Comparison of ENCODE assay signal across 23 cellular contexts in genomic region chr4:54050214-54050904, GRCh38. TPM values are rescaled to one million over a fixed set of nuclear protein-coding genes. Genes with fewer than 3 reads are reported as not detected.
A peak's percentile ranks its signal among the peaks of the same experiment; 100 is the strongest.
DNase-seq lines count a peak whose midpoint lies in the region; ATAC-seq and TF ChIP-seq lines count a peak whose summit lies in the region.
"Had no signal": no experiment of that assay in that cellular context is flagged by ENCODE, and none has a peak within 500 bp of the region (broad histone marks: within the 10 kb centered on the region; RNA-seq: fewer than 3 reads in every experiment).

No MANE protein-coding gene starts in this region.

- 0 out of 2 replicates have a peak, but pooled peaks cover 3% of the 10 kb centered on the region for H3K4me1 ChIP-seq in HEK293 (ENCODE audit: control insufficient read depth, insufficient read depth, low read length)
- peaks cover 7% of the 10 kb centered on the region in 2 experiments for H3K4me1 ChIP-seq in SK-N-SH (ENCODE audit: control insufficient read depth in 1 of 2, insufficient read depth in 2 of 2, low read depth in 1 of 2, low read length in 1 of 2)
- H3K4me1 ChIP-seq in osteoblast (ENCODE audit: insufficient read depth, low read length) = peaks cover 22% of the 10 kb centered on the region
- H3K4me1 ChIP-seq: parathyroid adenoma had no signal

- no peak overlapping the region for H3K9ac ChIP-seq in SK-N-SH
- H3K9ac ChIP-seq: parathyroid adenoma had no signal

- H3K9me2 ChIP-seq in SK-N-SH = no peaks in the 10 kb centered on the region

- H3K36me3 ChIP-seq in HEK293 (ENCODE audit: control insufficient read depth in 2 of 2, insufficient read depth in 1 of 2, low read length in 2 of 2) (peaks cover 0 to 10% of the 10 kb centered on the region in 2 experiments; a peak in 2 of 3 replicates), SK-N-SH (replicated peaks in 1 of 2; ENCODE audit: control insufficient read depth in 1 of 2, insufficient read depth in 2 of 2, low read length in 1 of 2) (peaks cover 12 to 15% of the 10 kb centered on the region in 2 experiments), osteoblast (ENCODE audit: insufficient read depth, low read length) (peaks cover 9% of the 10 kb centered on the region)
- H3K36me3 ChIP-seq: thyroid gland had no signal

- no peak for TF ChIP-seq RAD21 in SK-N-SH (IDR thresholded peaks at IDR 0.05; ENCODE audit: low read length)

- DNase-seq in SK-N-SH (no peak), fibroblast of mammary gland (ENCODE audit: low read depth) (peak; percentile 43), osteoblast (ENCODE audit: insufficient read length, low spot score, missing footprints) (no peak), CD1c-positive myeloid dendritic cell (ENCODE audit: extremely low spot score) (no peak), DMS53 (lab: John Stamatoyannopoulos, UW) (no peak)
- DNase-seq: activated CD4-positive, alpha-beta T cell treated with anti-CD3 and anti-CD28 coated beads, Interleukin-2, amount 10 ng/mL, durations not matched to agents 7 days and 5 days; activated naive CD8-positive, alpha-beta T cell treated with anti-CD3 and anti-CD28 coated beads, Interleukin-2, amount 10 ng/mL, durations not matched to agents 7 days and 5 days; DND-41; glutamatergic neuron; KBM-7; NCI-H1436; SIG-M5; T1000; thyroid gland had no signal

- CTCF ChIA-PET in HEK293 (lab: Yijun Ruan, JAX) = interaction anchor here (1.0 kb wide), 1 partner anchor 127 kb away, joined by 3 read pairs; no protein-coding TSS in a partner anchor
- CTCF ChIA-PET in SK-N-SH (lab: Yijun Ruan, JAX) = no interaction called here

- ATAC-seq in HG03565 (IDR thresholded peaks at IDR 0.05; ENCODE audit: unreplicated experiment) = no peak
- ATAC-seq: stimulated activated effector memory CD8-positive, alpha-beta T cell treated with anti-CD3 and anti-CD28 coated beads, Interleukin-12 subunit alpha, Interleukin-12 subunit beta, amount 100 ng/mL, for 72 hours had no signal

- TF ChIP-seq CTCF in HEK293 (tag by site-specific recombination; IDR thresholded peaks at IDR 0.05) (no peak), SK-N-SH (IDR thresholded peaks at IDR 0.05) (no peak), fibroblast of mammary gland (conservative IDR thresholded peaks at IDR 0.05; ENCODE audit: control insufficient read depth, insufficient read depth, low read depth, low read length) (no peak), osteoblast (IDR thresholded peaks at IDR 0.05; ENCODE audit: extremely low read depth, low read depth, low read length) (no peak)

- H2AFZ ChIP-seq in SK-N-SH (ENCODE audit: low read depth) (no peak overlapping the region), osteoblast (ENCODE audit: low read length) (no peak overlapping the region)
- H2AFZ ChIP-seq: parathyroid adenoma had no signal

- H3K4me2 ChIP-seq in SK-N-SH = peak overlapping the region; percentile 9; the same call in 1 of the 2 replicates
- peak overlapping the region; percentile 52 for H3K4me2 ChIP-seq in osteoblast (ENCODE audit: insufficient read depth, low read length)

- H3K9me3 ChIP-seq in HEK293 (ENCODE audit: control insufficient read depth, insufficient read depth, low read depth, low read length) (no peaks in the 10 kb centered on the region), SK-N-SH (no peaks in the 10 kb centered on the region), osteoblast (ENCODE audit: low read depth, low read length) (no peaks in the 10 kb centered on the region)
- H3K9me3 ChIP-seq: thyroid gland had no signal

- H3K27ac ChIP-seq in HEK293 (ENCODE audit: extremely low read depth, low read depth, low read length) (no peak overlapping the region), SK-N-SH (ENCODE audit: low read depth in 2 of 2, low read length in 1 of 2) (peak overlapping the region in 1 of 2 experiments; percentile 65; a peak in 2 of 4 replicates), osteoblast (ENCODE audit: low read depth, low read length) (peak overlapping the region; percentile 34)
- H3K27ac ChIP-seq: C4-2B, parathyroid adenoma, skin epidermis, thyroid gland had no signal

- H3K27me3 ChIP-seq in SK-N-SH (ENCODE audit: insufficient read depth) (no peaks in the 10 kb centered on the region), osteoblast (ENCODE audit: insufficient read depth, low read length) (no peaks in the 10 kb centered on the region)
- H3K27me3 ChIP-seq: thyroid gland had no signal

- H3K4me3 ChIP-seq in HEK293 (ENCODE audit: low read depth, low read length) (no peak overlapping the region), SK-N-SH (ENCODE audit: low read depth in 2 of 2, low read length in 1 of 2) (no peak overlapping the region), fibroblast of mammary gland (ENCODE audit: control insufficient read depth, low read depth, low read length) (no peak overlapping the region), osteoblast (ENCODE audit: insufficient read depth, low read length) (no peak overlapping the region)
- H3K4me3 ChIP-seq: skin epidermis, thyroid gland had no signal

- peaks cover 32% of the 10 kb centered on the region for H3F3A ChIP-seq in SK-N-SH (replicated peaks; ENCODE audit: insufficient read depth)

- TF ChIP-seq EP300 in SK-N-SH (IDR thresholded peaks at IDR 0.05; ENCODE audit: borderline replicate concordance in 1 of 2, low read depth in 1 of 2, low read length in 1 of 2) = peak in 1 of 2 experiments; percentile 57; a peak in 1 of 4 replicates

- POLR2A ChIA-PET in HEK293 (lab: Yijun Ruan, JAX) = no interaction called here
- POLR2A ChIA-PET in SK-N-SH (lab: Yijun Ruan, JAX) = no interaction called here

- H4K20me1 ChIP-seq in SK-N-SH (ENCODE audit: insufficient read depth) (peaks cover 66% of the 10 kb centered on the region), osteoblast (ENCODE audit: insufficient read depth, low read length) (peaks cover 42% of the 10 kb centered on the region)

- WGBS in SK-N-SH (ENCODE audit: low lambda C conversion rate) = 6% methylated on average over 1 of the region's 1 CpG

- H3K79me2 ChIP-seq in SK-N-SH (ENCODE audit: insufficient read depth) (peaks cover 94% of the 10 kb centered on the region), osteoblast (ENCODE audit: insufficient read depth, low read length) (peaks cover 74% of the 10 kb centered on the region)

TF ChIP-seq in HEK293, 187 proteins besides CTCF, POLR2A, EP300 and RAD21 (continues in another document):
- TF ChIP-seq PRDM4 (tag by site-specific recombination; IDR thresholded peaks at IDR 0.05) (peak; percentile 42; the same call in 1 of the 2 replicates), ZBTB17 (tag by site-specific recombination; IDR thresholded peaks at IDR 0.05) (peak; percentile 41; the same call in 1 of the 2 replicates), ZBTB8A (tag by site-specific recombination; IDR thresholded peaks at IDR 0.05) (no peak), ZSCAN16 (tag by site-specific recombination; IDR thresholded peaks at IDR 0.05) (no peak)

TF ChIP-seq in SK-N-SH, 30 proteins besides CTCF, POLR2A, EP300 and RAD21 (continues in another document):
- peak; percentile 74; the same call in 1 of the 2 replicates for TF ChIP-seq TEAD4 (IDR thresholded peaks at IDR 0.05; ENCODE audit: borderline replicate concordance, insufficient read depth)
- TF ChIP-seq NFIC (IDR thresholded peaks at IDR 0.05; ENCODE audit: borderline replicate concordance) = peak; percentile 35; the same call in 1 of the 2 replicates
- no peak for TF ChIP-seq MAX (IDR thresholded peaks at IDR 0.05; ENCODE audit: low read depth)
- no peak for TF ChIP-seq RXRA (IDR thresholded peaks at IDR 0.05; ENCODE audit: borderline replicate concordance, low read depth)
- peak; percentile 83 for TF ChIP-seq TCF12 (IDR thresholded peaks at IDR 0.05)
- TF ChIP-seq FOSL2 (IDR thresholded peaks at IDR 0.05; ENCODE audit: borderline replicate concordance, low read depth) = peak; percentile 68; the same call in 1 of the 2 replicates
- no peak for TF ChIP-seq GABPA (IDR thresholded peaks at IDR 0.05; ENCODE audit: low read depth)
- no peak for TF ChIP-seq REST (IDR thresholded peaks at IDR 0.05; ENCODE audit: low read depth, low read length)
- TF ChIP-seq JUND (IDR thresholded peaks at IDR 0.05) = peak; percentile 83

RNA-seq across cellular contexts. Expression of gene CHIC2, which starts 14.0 kb away (rescaled TPM):
- 24.1 and 26.8 TPM in 2 replicates for polyA plus RNA-seq in SK-N-SH (2012; rRNA removed)
- 26.7 and 33.2 TPM in 2 replicates for polyA plus RNA-seq in SK-N-SH (2012; cell fraction: cytosol; rRNA removed)
- 14.1 and 14.5 TPM in 2 replicates for polyA plus RNA-seq in SK-N-SH (2012; cell fraction: nucleus; rRNA removed)
- 66.6 and 73.1 TPM in 2 replicates for total RNA-seq in osteoblast

RNA-seq across cellular contexts. Expression of gene GSX2, which starts 49.6 kb away (rescaled TPM):
- 0.02 and 0.41 TPM in 2 replicates for polyA plus RNA-seq in SK-N-SH (2012; rRNA removed)
- polyA plus RNA-seq in SK-N-SH (2012; cell fraction: cytosol; rRNA removed) = 0.21 TPM in 1 of 2 replicates, not detected in the other
- 0.06 TPM in 1 of 2 replicates, not detected in the other for polyA plus RNA-seq in SK-N-SH (2012; cell fraction: nucleus; rRNA removed)
- total RNA-seq in osteoblast = not detected in 2 replicates
- total RNA-seq: activated CD4-positive, alpha-beta T cell treated with anti-CD3 and anti-CD28 coated beads, Interleukin-2, amount 10 ng/mL, durations not matched to agents 7 days and 5 days; activated naive CD8-positive, alpha-beta T cell treated with anti-CD3 and anti-CD28 coated beads, Interleukin-2, amount 10 ng/mL, durations not matched to agents 7 days and 5 days; cardiac septum; H4; kidney epithelial cell; thyroid gland had no signal

Comparison
In these comparisons a context has a peak if more than half of its experiments do, and no peak if none do; other contexts are left out.
1. Of the 4 proteins assayed by ChIP-seq in both HEK293 and SK-N-SH: peak only in HEK293: none; only in SK-N-SH: PBX3; in both: none; in neither: 3.